In the genomic region with DNA sequence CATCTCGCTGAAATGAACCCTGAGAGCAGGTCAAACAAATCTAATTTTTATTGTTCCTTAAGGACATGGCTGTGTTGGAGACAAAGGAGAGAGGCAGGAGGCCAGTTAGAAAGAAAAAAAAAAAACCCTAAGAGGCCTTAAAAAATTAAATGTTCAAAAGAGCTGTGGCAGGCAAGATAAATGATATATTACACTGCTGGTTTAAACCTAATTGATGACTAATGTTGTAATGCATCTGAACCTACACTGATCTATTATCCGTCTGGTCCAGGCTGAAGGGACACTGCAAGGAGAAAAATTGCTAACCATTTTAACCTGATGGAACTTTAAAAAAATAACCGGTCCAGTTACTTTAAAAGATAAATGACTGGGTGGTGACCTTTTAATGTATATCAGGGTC, we compare ENCODE assay signal across 20 cellular contexts.
"Had no signal": no experiment of that assay in that cellular context is flagged by ENCODE, and none has a peak within 500 bp of the region (broad histone marks: within the 10 kb centered on the region; RNA-seq: fewer than 3 reads in every experiment).

No MANE protein-coding gene starts in this region.

- H3K4me3 ChIP-seq: lower lobe of right lung, spleen, thoracic aorta, upper lobe of left lung had no signal

- H3K9me3 ChIP-seq: lower lobe of right lung, spleen, thoracic aorta, upper lobe of left lung had no signal

- H3K36me3 Mint-ChIP-seq: activated naive CD4-positive, alpha-beta T cell treated with anti-CD3 and anti-CD28 coated beads, Interleukin-2, amount 50 U/mL, for 24 hours; brain; naive B cell had no signal

- H3K27me3 ChIP-seq: spleen, upper lobe of left lung had no signal

- DNase-seq: activated gamma-delta T cell treated with Interleukin-2 at 50 U/mL for 16 hours; activated T-cell treated with anti-CD3 and anti-CD28 coated beads, Interleukin-2, amount 50 U/mL, for 1 hour; anterior cingulate cortex; effector CD4-positive, alpha-beta T cell; erythroblast; foreskin fibroblast; kidney; lower lobe of right lung; mesendoderm; naive B cell; spleen; stimulated activated CD4-positive, alpha-beta T cell treated with anti-CD3 and anti-CD28 coated beads, Interleukin-4, amount 100 ng/mL, for 1 hour; stimulated activated naive CD4-positive, alpha-beta T cell treated with Interleukin-2 at 50 U/mL for 16 hours; T-helper 9 cell; upper lobe of left lung had no signal

- H3K27ac ChIP-seq: lower lobe of right lung, spleen, thoracic aorta, upper lobe of left lung had no signal

- H3K27me3 Mint-ChIP-seq: activated naive CD4-positive, alpha-beta T cell treated with anti-CD3 and anti-CD28 coated beads, Interleukin-2, amount 50 U/mL, for 24 hours; brain; dendritic cell treated with granulocyte-macrophage colony-stimulating factor and Interleukin-4, amounts not matched to agents 40 ng/mL and 50 ng/mL, for 4 days; naive B cell; progenitor cell of endocrine pancreas had no signal

- H3K27ac Mint-ChIP-seq: activated naive CD4-positive, alpha-beta T cell treated with anti-CD3 and anti-CD28 coated beads, Interleukin-2, amount 50 U/mL, for 24 hours; dendritic cell treated with granulocyte-macrophage colony-stimulating factor and Interleukin-4, amounts not matched to agents 40 ng/mL and 50 ng/mL, for 4 days; naive B cell; progenitor cell of endocrine pancreas had no signal

- H3K4me1 ChIP-seq: lower lobe of right lung, spleen had no signal

- H3K9me3 Mint-ChIP-seq: activated naive CD4-positive, alpha-beta T cell treated with anti-CD3 and anti-CD28 coated beads, Interleukin-2, amount 50 U/mL, for 24 hours; dendritic cell treated with granulocyte-macrophage colony-stimulating factor and Interleukin-4, amounts not matched to agents 40 ng/mL and 50 ng/mL, for 4 days had no signal

- H3K4me3 Mint-ChIP-seq: activated naive CD4-positive, alpha-beta T cell treated with anti-CD3 and anti-CD28 coated beads, Interleukin-2, amount 50 U/mL, for 24 hours; brain; dendritic cell treated with granulocyte-macrophage colony-stimulating factor and Interleukin-4, amounts not matched to agents 40 ng/mL and 50 ng/mL, for 4 days; naive B cell had no signal

- H3K4me1 Mint-ChIP-seq: activated naive CD4-positive, alpha-beta T cell treated with anti-CD3 and anti-CD28 coated beads, Interleukin-2, amount 50 U/mL, for 24 hours had no signal

- H3K36me3 ChIP-seq: lower lobe of right lung, spleen, thoracic aorta, upper lobe of left lung had no signal
